ENCODE assay signal across 26 cellular contexts in genomic region chr4:140735779-140736391, GRCh38. TPM values are rescaled to one million over a fixed set of nuclear protein-coding genes. Genes with fewer than 3 reads are reported as not detected.
DNase-seq lines count a peak whose midpoint lies in the region; ATAC-seq and TF ChIP-seq lines count a peak whose summit lies in the region.
"Had no signal": no experiment of that assay in that cellular context is flagged by ENCODE, and none has a peak within 500 bp of the region (broad histone marks: within the 10 kb centered on the region; RNA-seq: fewer than 3 reads in every experiment).

No MANE protein-coding gene starts in this region.

- 0 out of 2 replicates have a peak, but pooled peaks cover 5% of the 10 kb centered on the region for H3K79me2 ChIP-seq in PC-9 (ENCODE audit: low read depth)

- CTCF ChIA-PET in WTC11 (lab: Charles Lee) (interaction anchor here (0.9 to 2.0 kb wide), 2 partner anchors 21 kb away, joined by 4 to 6 read pairs; partner anchors contain the start of gene TBC1D9), PC-9 (lab: Charles Lee) (no interaction called here), RWPE1 (lab: Yijun Ruan, JAX) (no interaction called here)

- H3K4me3 ChIP-seq in right cardiac atrium (ENCODE audit: low read length), result no peak overlapping the region
- H3K4me3 ChIP-seq in mesodermal cell (ENCODE audit: extremely low read depth, insufficient read depth, low read length, poor library complexity, severe bottlenecking), result no peak overlapping the region
- H3K4me3 ChIP-seq in PC-9, result no peak overlapping the region

- no peaks in the 10 kb centered on the region for H3K9me3 Mint-ChIP-seq in WTC11
- H3K9me3 Mint-ChIP-seq in type B pancreatic cell, result no peaks in the 10 kb centered on the region
- H3K9me3 Mint-ChIP-seq: CD14-positive monocyte had no signal

- no peaks in the 10 kb centered on the region for H3K36me3 ChIP-seq in mesodermal cell (ENCODE audit: control insufficient read depth, insufficient read depth, low read length)
- H3K36me3 ChIP-seq in PC-9 (ENCODE audit: low read depth), result no peaks in the 10 kb centered on the region
- H3K36me3 ChIP-seq: BE2C had no signal

- DNase-seq in left ventricle myocardium superior, result no peak
- DNase-seq in right cardiac atrium, result no peak
- no peak for DNase-seq in WTC11 (ENCODE audit: low spot score)
- DNase-seq in type B pancreatic cell (ENCODE audit: extremely low spot score, unreplicated experiment), result no peak
- DNase-seq in PC-9, result no peak
- no peak for DNase-seq in RWPE1 (ENCODE audit: low spot score)
- DNase-seq in NCI-H526 treated with DMSO at 0.1 percent for 48 hours (lab: John Stamatoyannopoulos, UW), result no peak
- DNase-seq: BE2C; Calu3; CD8-positive, alpha-beta memory T cell; DMS79 treated with DMSO at 0.1 percent for 48 hours; GF-D8; GOT3; HCEC 1CT; NCI-H1048; NCI-H1417; NCI-H187; NCI-H2081 treated with DMSO at 0.1 percent for 48 hours; NCI-H2171 treated with DMSO at 0.1 percent for 48 hours; NCI-H524; NCI-H82; RPMI8226; SHP77 had no signal

- TF ChIP-seq CTCF in WTC11 (IDR thresholded peaks at IDR 0.05) (no peak), type B pancreatic cell (conservative IDR thresholded peaks at IDR 0.05) (no peak), PC-9 (conservative IDR thresholded peaks at IDR 0.05) (no peak), RWPE1 (conservative IDR thresholded peaks at IDR 0.05; ENCODE audit: low read depth) (no peak)

- H3K27me3 ChIP-seq in right cardiac atrium (ENCODE audit: control insufficient read depth, insufficient read depth) (no peaks in the 10 kb centered on the region), PC-9 (ENCODE audit: insufficient read depth, low read depth) (no peaks in the 10 kb centered on the region)
- H3K27me3 ChIP-seq: BE2C had no signal

- no peak overlapping the region for H2AFZ ChIP-seq in PC-9

- peak; percentile 13 for ATAC-seq in left ventricle myocardium superior
- no peak for ATAC-seq in right cardiac atrium
- no peak for ATAC-seq in WTC11

- no peaks in the 10 kb centered on the region for H4K20me1 ChIP-seq in PC-9 (ENCODE audit: insufficient read depth)

- H3K27me3 Mint-ChIP-seq in WTC11 (ENCODE audit: low read depth) (no peaks in the 10 kb centered on the region; the same call in 1 of the 2 replicates), type B pancreatic cell (no peaks in the 10 kb centered on the region)

- no peaks in the 10 kb centered on the region for H3K9me2 ChIP-seq in PC-9 (ENCODE audit: insufficient read depth)

- H3K27ac ChIP-seq in right cardiac atrium (ENCODE audit: low read length), result no peak overlapping the region
- H3K27ac ChIP-seq in mesodermal cell (ENCODE audit: low read depth, low read length, severe bottlenecking), result peak overlapping the region; percentile 67
- no peak overlapping the region for H3K27ac ChIP-seq in PC-9
- H3K27ac ChIP-seq in RWPE1, result no peak overlapping the region
- H3K27ac ChIP-seq: 22Rv1 had no signal

- POLR2A ChIA-PET in WTC11 (lab: Charles Lee), result no interaction called here
- POLR2A ChIA-PET in PC-9 (lab: Charles Lee; ENCODE audit: unreplicated experiment), result interaction anchor here (0.7 kb wide), 2 partner anchors 90 to 524 kb away, joined by 3 to 4 read pairs; no protein-coding TSS in a partner anchor
- POLR2A ChIA-PET in RWPE1 (lab: Yijun Ruan, JAX; ENCODE audit: low non-redundant PET), result no interaction called here

- H3K36me3 Mint-ChIP-seq in WTC11, result no peaks in the 10 kb centered on the region
- peaks cover 3% of the 10 kb centered on the region for H3K36me3 Mint-ChIP-seq in type B pancreatic cell
- H3K36me3 Mint-ChIP-seq: CD8-positive, alpha-beta memory T cell had no signal

- H3K4me1 ChIP-seq in right cardiac atrium (ENCODE audit: control insufficient read depth, insufficient read depth, low read length) (peaks cover 9% of the 10 kb centered on the region), mesodermal cell (ENCODE audit: control insufficient read depth, insufficient read depth, low read length, poor library complexity, severe bottlenecking) (peaks cover 47% of the 10 kb centered on the region), PC-9 (replicated peaks; ENCODE audit: insufficient read depth) (peaks cover 11% of the 10 kb centered on the region)

- no peak overlapping the region for H3K4me2 ChIP-seq in PC-9

- H3K27ac Mint-ChIP-seq in WTC11 (peak overlapping the region; percentile 51; the same call in 1 of the 2 replicates), type B pancreatic cell (peak overlapping the region; percentile 57)
- H3K27ac Mint-ChIP-seq: CD14-positive monocyte; CD8-positive, alpha-beta memory T cell had no signal

- 64% methylated on average over 4 of the region's 4 CpGs for WGBS in right cardiac atrium
- WGBS in mesodermal cell (ENCODE audit: insufficient coverage in 2 of 2), 2 experiments, result 60 to 80% methylated on average over 1 to 2 of the region's 4 CpGs

- H3K4me1 Mint-ChIP-seq in WTC11 (peaks cover 64% of the 10 kb centered on the region), type B pancreatic cell (ENCODE audit: unreplicated experiment) (peaks cover 35% of the 10 kb centered on the region)
- H3K4me1 Mint-ChIP-seq: CD8-positive, alpha-beta memory T cell had no signal

- intact Hi-C loops in left ventricle myocardium superior (cut with micrococcal nuclease), result no loop called here
- intact Hi-C loops in right cardiac atrium (cut with DNase I), result no loop called here
- intact Hi-C loops in PC-9 (cut with micrococcal nuclease; ENCODE audit: unreplicated experiment), result no loop called here

- H3F3A ChIP-seq in PC-9 (ENCODE audit: insufficient read depth, low read depth), result no peaks in the 10 kb centered on the region

- no TSS peak for BruUV-seq in PC-9 (replicated peaks; lab: Mats Ljungman, UMichigan)

- H3K4me3 Mint-ChIP-seq in WTC11 (no peak overlapping the region), type B pancreatic cell (peak overlapping the region; percentile 48)
- H3K4me3 Mint-ChIP-seq: CD14-positive monocyte; CD8-positive, alpha-beta memory T cell had no signal

- H3K9me3 ChIP-seq in right cardiac atrium (ENCODE audit: control insufficient read depth, low read length), result no peaks in the 10 kb centered on the region
- no peaks in the 10 kb centered on the region for H3K9me3 ChIP-seq in mesodermal cell (ENCODE audit: control insufficient read depth, low read length)
- no peaks in the 10 kb centered on the region for H3K9me3 ChIP-seq in PC-9 (ENCODE audit: insufficient read depth, low read depth)
- H3K9me3 ChIP-seq: BE2C had no signal

TF ChIP-seq in WTC11, 78 proteins besides CTCF, POLR2A, EP300 and RAD21 (continues in another document):
- TF ChIP-seq GRHL2 (CRISPR knock-in tag; IDR thresholded peaks at IDR 0.05; ENCODE audit: insufficient replicate concordance, severe bottlenecking) (no peak), ZMAT4 (CRISPR knock-in tag; IDR thresholded peaks at IDR 0.05) (no peak), TCF7 (CRISPR knock-in tag; IDR thresholded peaks at IDR 0.05; ENCODE audit: low read depth) (no peak), FOXP1 (CRISPR knock-in tag; IDR thresholded peaks at IDR 0.05; ENCODE audit: borderline replicate concordance) (no peak), ZNF121 (CRISPR knock-in tag; IDR thresholded peaks at IDR 0.05) (no peak), ZNF396 (CRISPR knock-in tag; IDR thresholded peaks at IDR 0.05; ENCODE audit: borderline replicate concordance) (no peak), ZNF281 (CRISPR knock-in tag; IDR thresholded peaks at IDR 0.05) (no peak), ATF6 (CRISPR knock-in tag; IDR thresholded peaks at IDR 0.05) (no peak), ZNF219 (CRISPR knock-in tag; IDR thresholded peaks at IDR 0.05; ENCODE audit: borderline replicate concordance) (no peak)

RNA-seq across cellular contexts. Expression of gene TBC1D9, which starts 20.3 kb away (rescaled TPM):
- total RNA-seq in left ventricle myocardium superior (12.8 TPM), right cardiac atrium (10 to 100 TPM; 10.2 to 13.6 (median 12.7) TPM), WTC11 (2021) (0.57 to 0.73 TPM (median 0.70 TPM) in 3 replicates), type B pancreatic cell (ENCODE audit: low replicate concordance) (29.1 and 34.1 TPM in 2 replicates), PC-9 (2021) (17.0 and 17.6 TPM in 2 replicates)
- 5.1 TPM for polyA plus RNA-seq in right cardiac atrium
- polyA plus RNA-seq in mesodermal cell (2013, experiment 1 of 2), result 22.8 TPM
- polyA plus RNA-seq in mesodermal cell (2013, experiment 2 of 2), result 18.6 TPM
- polyA plus RNA-seq: CD8-positive, alpha-beta memory T cell had no signal
